In genomic region chr20:45014671-45015415, GRCh38 we compare ENCODE assay signal across 13 cellular contexts. TPM values are rescaled to one million over a fixed set of nuclear protein-coding genes. Genes with fewer than 3 reads are reported as not detected.
DNase-seq lines count a peak whose midpoint lies in the region; ATAC-seq, FAIRE-seq and TF ChIP-seq lines count a peak whose summit lies in the region.
"Had no signal": no experiment of that assay in that cellular context is flagged by ENCODE, and none has a peak within 500 bp of the region (broad histone marks: within the 10 kb centered on the region; RNA-seq: fewer than 3 reads in every experiment).

No MANE protein-coding gene starts in this region.

- peaks cover 63 to 82% of the 10 kb centered on the region in 2 donors for H3K4me1 Mint-ChIP-seq in immature natural killer cell

- DNase-seq in A172 (ENCODE audit: low spot score) (peak; percentile 69), H54 (ENCODE audit: insufficient read length, low spot score) (no peak), amniotic epithelial cell (ENCODE audit: low read depth) (peak; percentile 95), immature natural killer cell (no peak), NCI-H69 (lab: John Stamatoyannopoulos, UW) (no peak), NCI-H1436 (lab: John Stamatoyannopoulos, UW) (no peak), NCI-H82 treated with DMSO at 0.1 percent for 48 hours (lab: John Stamatoyannopoulos, UW; ENCODE audit: unreplicated experiment) (no peak)
- DNase-seq: activated gamma-delta T cell treated with Interleukin-2 at 50 U/mL for 16 hours, C1 segment of cervical spinal cord, esophagus squamous epithelium, H7, NCI-H2171 had no signal

- H3K4me3 Mint-ChIP-seq in immature natural killer cell = peak overlapping the region in 1 of 5 donors; percentile 23

- H3K36me3 Mint-ChIP-seq in immature natural killer cell = peaks cover 4 to 17% (median 13%) of the 10 kb centered on the region in 3 donors

- FAIRE-seq in H54 (lab: Jason Lieb, UNC) = peak; percentile 82

- no peak for TF ChIP-seq POLR2A in H54 (IDR thresholded peaks at IDR 0.05; ENCODE audit: low read depth, low read length)

- peaks cover 0 to 2% (median 0%) of the 10 kb centered on the region in 3 donors for H3K27me3 Mint-ChIP-seq in immature natural killer cell (ENCODE audit: low read depth in 3 of 3)

- no peak for ATAC-seq in GM19328 (IDR thresholded peaks at IDR 0.05; ENCODE audit: unreplicated experiment)

- H3K9me3 Mint-ChIP-seq in immature natural killer cell = no peaks in the 10 kb centered on the region

- H3K27ac Mint-ChIP-seq in immature natural killer cell = peak overlapping the region; percentile 28 to 79 (median 56)

RNA-seq across cellular contexts. Expression of gene STK4, which starts 48.5 kb away (rescaled TPM):
- total RNA-seq in A172 (2014; rRNA removed; shearing (Covaris generic)) = 17.7 and 21.3 TPM in 2 replicates
- polyA plus RNA-seq in immature natural killer cell = 100 to 1,000 TPM; 122 to 256 (median 133) TPM

RNA-seq across cellular contexts. Expression of gene TOMM34, which starts 54.6 kb away (rescaled TPM):
- total RNA-seq in A172 (2014; rRNA removed; shearing (Covaris generic)) = 105 and 107 TPM in 2 replicates
- 10 to 100 TPM; 13.4 to 30.0 (median 24.8) TPM for polyA plus RNA-seq in immature natural killer cell

Comparison
In these comparisons a context has a peak if more than half of its experiments do, and no peak if none do; other contexts are left out.
1. DNase-seq: peak in A172 (single experiment) and amniotic epithelial cell (single experiment); none in H54 (single experiment), immature natural killer cell (0 of 3), NCI-H69 (single experiment), NCI-H1436 (single experiment) and NCI-H82 treated with DMSO at 0.1 percent for 48 hours (single experiment).